ENCODE assay signal across 11 cellular contexts in the genomic region with DNA sequence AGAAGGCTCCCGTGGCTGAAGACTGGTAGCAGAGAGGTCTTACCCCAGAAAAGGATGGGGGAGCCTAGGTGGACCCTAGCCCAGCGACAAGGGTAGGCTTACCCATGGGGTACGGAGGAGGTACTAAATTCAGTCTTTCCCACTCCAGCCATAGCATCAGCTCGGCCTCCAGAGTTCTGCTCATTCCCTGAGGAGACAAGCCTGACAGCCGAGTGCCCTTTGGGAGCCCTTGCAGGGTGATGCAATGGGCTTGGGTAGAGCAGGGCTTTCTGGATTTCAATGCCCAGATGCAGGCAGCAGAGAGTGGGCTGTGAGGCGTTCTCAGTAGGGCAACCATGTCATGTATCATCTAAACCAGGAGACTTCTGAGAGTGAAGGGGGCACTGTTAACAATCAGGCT.
A peak's percentile ranks its signal among the peaks of the same experiment; 100 is the strongest.
DNase-seq lines count a peak whose midpoint lies in the region; ATAC-seq and TF ChIP-seq lines count a peak whose summit lies in the region.
"Had no signal": no experiment of that assay in that cellular context is flagged by ENCODE, and none has a peak within 500 bp of the region (broad histone marks: within the 10 kb centered on the region; RNA-seq: fewer than 3 reads in every experiment).

No MANE protein-coding gene starts in this region.

- peak overlapping the region; percentile 92 for H3K27ac Mint-ChIP-seq in CD4-positive, alpha-beta T cell
- peak overlapping the region; percentile 25 for H3K27ac Mint-ChIP-seq in dendritic cell treated with granulocyte-macrophage colony-stimulating factor and Interleukin-4, amounts not matched to agents 40 ng/mL and 50 ng/mL, for 4 days
- H3K27ac Mint-ChIP-seq in osteocyte (ENCODE audit: unreplicated experiment): no peak overlapping the region

- H3K9me3 ChIP-seq in CD4-positive, alpha-beta T cell (ENCODE audit: control insufficient read depth, low read length): no peaks in the 10 kb centered on the region
- H3K9me3 ChIP-seq in PC-3 (ENCODE audit: low read length) (no peaks in the 10 kb centered on the region), sigmoid colon (no peaks in the 10 kb centered on the region)
- H3K9me3 ChIP-seq: MG63, suprapubic skin had no signal

- no peak for TF ChIP-seq CTCF in CD4-positive, alpha-beta T cell (IDR thresholded peaks at IDR 0.05)
- no peak for TF ChIP-seq CTCF in PC-3 (conservative IDR thresholded peaks at IDR 0.05; ENCODE audit: low read depth, low read length)
- no peak for TF ChIP-seq CTCF in sigmoid colon (IDR thresholded peaks at IDR 0.05)
- TF ChIP-seq CTCF in osteocyte (IDR thresholded peaks at IDR 0.05): no peak

- no peak for TF ChIP-seq POLR2A in sigmoid colon (IDR thresholded peaks at IDR 0.05)

- H3K36me3 Mint-ChIP-seq in CD4-positive, alpha-beta T cell (ENCODE audit: low read depth): peaks cover 26% of the 10 kb centered on the region
- peaks cover 91% of the 10 kb centered on the region for H3K36me3 Mint-ChIP-seq in dendritic cell treated with granulocyte-macrophage colony-stimulating factor and Interleukin-4, amounts not matched to agents 40 ng/mL and 50 ng/mL, for 4 days (ENCODE audit: low read depth)
- no peaks in the 10 kb centered on the region for H3K36me3 Mint-ChIP-seq in osteocyte (ENCODE audit: unreplicated experiment)

- peaks cover 62% of the 10 kb centered on the region for H3K4me1 ChIP-seq in PC-3 (ENCODE audit: insufficient read depth, low read length)
- H3K4me1 ChIP-seq in sigmoid colon: peaks cover 0 to 74% (median 67%) of the 10 kb centered on the region in 4 donors

- no peak overlapping the region for H3K4me3 Mint-ChIP-seq in CD4-positive, alpha-beta T cell
- H3K4me3 Mint-ChIP-seq in dendritic cell treated with granulocyte-macrophage colony-stimulating factor and Interleukin-4, amounts not matched to agents 40 ng/mL and 50 ng/mL, for 4 days: no peak overlapping the region
- H3K4me3 Mint-ChIP-seq in osteocyte (ENCODE audit: unreplicated experiment): no peak overlapping the region

- ATAC-seq in CD4-positive, alpha-beta T cell (ENCODE audit: poor library complexity): no peak
- no peak for ATAC-seq in PC-3
- ATAC-seq in GM18868 (IDR thresholded peaks at IDR 0.05; ENCODE audit: unreplicated experiment): no peak
- ATAC-seq in GM18909 (IDR thresholded peaks at IDR 0.05; ENCODE audit: poor library complexity, unreplicated experiment): no peak

- no peaks in the 10 kb centered on the region for H3K27me3 ChIP-seq in CD4-positive, alpha-beta T cell (ENCODE audit: control insufficient read depth, insufficient read depth, low read length)
- H3K27me3 ChIP-seq in PC-3 (ENCODE audit: low read length): no peaks in the 10 kb centered on the region
- H3K27me3 ChIP-seq in sigmoid colon: no peaks in the 10 kb centered on the region
- H3K27me3 ChIP-seq: MG63, suprapubic skin had no signal

- no peak overlapping the region for H2AFZ ChIP-seq in PC-3 (ENCODE audit: low read length)

- H3K27me3 Mint-ChIP-seq in CD4-positive, alpha-beta T cell: no peaks in the 10 kb centered on the region
- no peaks in the 10 kb centered on the region for H3K27me3 Mint-ChIP-seq in dendritic cell treated with granulocyte-macrophage colony-stimulating factor and Interleukin-4, amounts not matched to agents 40 ng/mL and 50 ng/mL, for 4 days
- no peaks in the 10 kb centered on the region for H3K27me3 Mint-ChIP-seq in osteocyte (ENCODE audit: unreplicated experiment)

- WGBS in sigmoid colon, 2 donors: 93 to 96% methylated on average over 6 of the region's 6 CpGs

- H3K4me3 ChIP-seq in PC-3 (ENCODE audit: low read length): no peak overlapping the region
- no peak overlapping the region for H3K4me3 ChIP-seq in sigmoid colon
- H3K4me3 ChIP-seq: MG63, suprapubic skin had no signal

- no peak for DNase-seq in CD4-positive, alpha-beta T cell
- DNase-seq in PC-3 (no peak), sigmoid colon (no peak), osteocyte (ENCODE audit: extremely low spot score, unreplicated experiment) (no peak), SHP77 (lab: John Stamatoyannopoulos, UW) (no peak)
- DNase-seq: MG63, T-helper 9 cell had no signal

- no peak overlapping the region for H3K4me2 ChIP-seq in PC-3 (ENCODE audit: low read length)

- POLR2A ChIA-PET in CD4-positive, alpha-beta T cell (lab: Charles Lee): interaction anchor here (1.3 to 3.5 kb wide), 3 partner anchors 10 to 125 kb away, joined by 4 to 33 read pairs (median 24); partner anchors contain the start of gene MICAL2
- POLR2A ChIA-PET in PC-3 (lab: Charles Lee; ENCODE audit: unreplicated experiment): no interaction called here

- no peaks in the 10 kb centered on the region for H3K9me3 Mint-ChIP-seq in CD4-positive, alpha-beta T cell
- H3K9me3 Mint-ChIP-seq in dendritic cell treated with granulocyte-macrophage colony-stimulating factor and Interleukin-4, amounts not matched to agents 40 ng/mL and 50 ng/mL, for 4 days: no peaks in the 10 kb centered on the region
- no peaks in the 10 kb centered on the region for H3K9me3 Mint-ChIP-seq in osteocyte (ENCODE audit: unreplicated experiment)

- H3K79me2 ChIP-seq in PC-3 (ENCODE audit: low read length): no peaks in the 10 kb centered on the region

- intact Hi-C loops in CD4-positive, alpha-beta T cell (cut with DNase I, micrococcal nuclease): loop anchor here (5.0 to 10.0 kb wide), 2 partner anchors 100 to 123 kb away; partner anchors contain the start of gene MICAL2 (in 1 of the 2)
- intact Hi-C loops in PC-3 (cut with micrococcal nuclease) (loop anchor here (5.0 kb wide), 1 partner anchor 47 kb away; no protein-coding TSS in a partner anchor), sigmoid colon (cut with DNase I) (loop anchor here (5.0 kb wide), 1 partner anchor 123 kb away; the partner anchor contains the start of gene MICAL2)
- intact Hi-C loops in dendritic cell treated with granulocyte-macrophage colony-stimulating factor and Interleukin-4, amounts not matched to agents 40 ng/mL and 50 ng/mL, for 4 days (cut with micrococcal nuclease): loop anchor here (10.0 kb wide), 1 partner anchor 120 kb away; the partner anchor contains the start of gene MICAL2

- peaks cover 26% of the 10 kb centered on the region for H3K4me1 Mint-ChIP-seq in CD4-positive, alpha-beta T cell (ENCODE audit: low read depth)
- peaks cover 13% of the 10 kb centered on the region for H3K4me1 Mint-ChIP-seq in dendritic cell treated with granulocyte-macrophage colony-stimulating factor and Interleukin-4, amounts not matched to agents 40 ng/mL and 50 ng/mL, for 4 days (ENCODE audit: low read depth)
- H3K4me1 Mint-ChIP-seq in osteocyte (ENCODE audit: unreplicated experiment): peaks cover 33% of the 10 kb centered on the region

- peaks cover 44% of the 10 kb centered on the region for H3K36me3 ChIP-seq in PC-3 (ENCODE audit: low read depth, low read length)
- peaks cover 0 to 20% (median 3%) of the 10 kb centered on the region in 4 donors for H3K36me3 ChIP-seq in sigmoid colon

- no peak overlapping the region for H3K9ac ChIP-seq in PC-3 (ENCODE audit: low read length)

- H4K20me1 ChIP-seq in PC-3 (ENCODE audit: low read length): no peaks in the 10 kb centered on the region

- H3K27ac ChIP-seq in CD4-positive, alpha-beta T cell (ENCODE audit: low read depth, low read length): no peak overlapping the region
- H3K27ac ChIP-seq in PC-3 (ENCODE audit: low read length) (peak overlapping the region; percentile 97), sigmoid colon (peak overlapping the region; percentile 77 to 89 (median 86))

- H3F3A ChIP-seq in PC-3 (ENCODE audit: low read length, unreplicated experiment): no peaks in the 10 kb centered on the region

- H3K9me2 ChIP-seq in PC-3 (replicated peaks; ENCODE audit: low read length): no peaks in the 10 kb centered on the region

- CTCF ChIA-PET in CD4-positive, alpha-beta T cell (lab: Charles Lee): interaction anchor here (2.2 kb wide), 1 partner anchor 47 kb away, joined by 16 read pairs; no protein-coding TSS in a partner anchor
- CTCF ChIA-PET in PC-3 (lab: Charles Lee): interaction anchor here (1.1 to 1.4 kb wide), 2 partner anchors 10 to 71 kb away, joined by 3 to 6 read pairs; no protein-coding TSS in a partner anchor

- no peak for TF ChIP-seq EP300 in sigmoid colon (IDR thresholded peaks at IDR 0.05)

- no TSS peak for BruUV-seq in PC-3 (replicated peaks; lab: Mats Ljungman, UMichigan)
